ENCODE assay signal across 8 cellular contexts in the genomic region with DNA sequence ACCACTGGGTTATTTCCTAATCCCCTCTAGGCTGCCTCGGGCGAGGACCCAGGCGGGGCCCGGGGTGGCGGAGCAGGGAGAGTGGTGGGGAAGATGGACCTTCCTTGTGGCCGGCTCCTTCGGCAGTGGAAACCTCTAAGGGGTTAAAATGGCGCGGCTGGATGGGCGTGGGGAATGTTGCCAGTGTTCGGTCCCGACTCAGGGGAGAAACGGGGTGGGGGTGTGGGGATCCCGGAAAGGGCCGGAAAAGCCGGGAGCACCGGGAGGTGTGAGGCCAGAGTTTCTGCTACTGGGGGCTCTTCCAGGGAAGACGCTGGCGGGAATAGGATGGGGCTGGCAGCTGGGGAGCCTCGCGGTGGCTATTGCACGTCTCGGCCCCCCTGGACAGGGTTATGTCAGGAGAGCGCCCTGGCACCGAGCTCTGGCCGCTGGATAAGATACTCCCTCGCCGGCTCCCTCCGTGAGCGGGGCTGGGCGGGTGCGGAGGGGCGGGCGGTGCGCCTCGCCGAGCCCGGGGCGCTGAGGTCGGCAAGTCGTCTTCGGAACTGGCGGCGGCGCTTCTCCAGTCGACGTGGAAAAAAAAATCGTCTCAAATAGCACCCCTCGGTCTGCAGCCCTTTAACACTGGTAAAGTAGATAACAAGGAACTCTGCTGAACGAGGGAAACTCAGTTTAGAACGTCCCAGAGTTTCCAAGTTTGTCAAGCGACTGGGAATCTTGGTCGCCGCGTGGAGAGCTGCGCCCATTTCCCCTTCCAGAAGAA.
DNase-seq lines count a peak whose midpoint lies in the region; ATAC-seq and TF ChIP-seq lines count a peak whose summit lies in the region.

No MANE protein-coding gene starts in this region.

- TF ChIP-seq CTCF in OCI-LY3 (IDR thresholded peaks at IDR 0.05; ENCODE audit: low read depth, low read length) (no peak), astrocyte of the spinal cord (IDR thresholded peaks at IDR 0.05; ENCODE audit: low read depth, low read length) (no peak)

- H3K9ac ChIP-seq in OCI-LY3 (ENCODE audit: low read length) = peak overlapping the region; percentile 62

- no peaks in the 10 kb centered on the region; the same call in 1 of the 2 replicates for H3K9me3 ChIP-seq in OCI-LY3 (ENCODE audit: insufficient read depth, low read length)

- peak overlapping the region; percentile 85 for H3K4me3 ChIP-seq in OCI-LY3 (ENCODE audit: low read length)
- peak overlapping the region; percentile 30 for H3K4me3 ChIP-seq in astrocyte of the spinal cord (ENCODE audit: low read depth, low read length)

- H3K4me1 ChIP-seq in OCI-LY3 (ENCODE audit: low read length) = peaks cover 54% of the 10 kb centered on the region

- H3K9me3 Mint-ChIP-seq in immature natural killer cell = peaks cover 0 to 2% (median 0%) of the 10 kb centered on the region in 6 donors

- H3K4me1 Mint-ChIP-seq in immature natural killer cell = peaks cover 44 to 54% of the 10 kb centered on the region in 2 donors

- in situ Hi-C loops in astrocyte of the spinal cord (cut with HindIII; ENCODE audit: low sequenced_read_pairs) = no loop called here

- H3K27me3 ChIP-seq in OCI-LY3 (ENCODE audit: low read depth, low read length) = peaks cover 34% of the 10 kb centered on the region

- H3K36me3 Mint-ChIP-seq in immature natural killer cell = no peaks in the 10 kb centered on the region

- H3K4me2 ChIP-seq in OCI-LY3 (ENCODE audit: low read length) = peak overlapping the region; percentile 97

- no peak overlapping the region for H3K27ac Mint-ChIP-seq in immature natural killer cell

- H3K27ac ChIP-seq in OCI-LY3 (ENCODE audit: low read length) (peak overlapping the region; percentile 78), caudate nucleus (ENCODE audit: low read depth, low read length) (no peak overlapping the region)

- peaks cover 39 to 68% (median 67%) of the 10 kb centered on the region in 3 donors for H3K27me3 Mint-ChIP-seq in immature natural killer cell (ENCODE audit: low read depth in 3 of 3)

- peak overlapping the region; percentile 64 to 84 (median 76) for H3K4me3 Mint-ChIP-seq in immature natural killer cell

- H2AFZ ChIP-seq in OCI-LY3 (ENCODE audit: low read depth, low read length) = peak overlapping the region; percentile 28; the same call in 1 of the 2 replicates

- no peaks in the 10 kb centered on the region for H3K79me2 ChIP-seq in OCI-LY3 (ENCODE audit: low read length)

- ATAC-seq in HG02798 (IDR thresholded peaks at IDR 0.05; ENCODE audit: poor library complexity, unreplicated experiment) = no peak

- no peaks in the 10 kb centered on the region for H4K20me1 ChIP-seq in OCI-LY3 (ENCODE audit: insufficient read depth, low read length)

- DNase-seq in GM04504 (ENCODE audit: low read depth) (peak; percentile 21), astrocyte of the spinal cord (ENCODE audit: low read depth, low spot score) (peak; percentile 54), immature natural killer cell (peak; percentile 30 to 36 (median 36)), caudate nucleus (lab: John Stamatoyannopoulos, UW) (no peak), HCEC 1CT (no peak)
- DNase-seq in stimulated activated CD4-positive, alpha-beta T cell treated with anti-CD3 and anti-CD28 coated beads, Interleukin-4, amount 100 ng/mL, for 24 hours = peak; percentile 24

- peaks cover 8% of the 10 kb centered on the region for H3K36me3 ChIP-seq in OCI-LY3 (replicated peaks; ENCODE audit: low read depth, low read length)

Comparison
In these comparisons a context has a peak if more than half of its experiments do, and no peak if none do; other contexts are left out.
1. DNase-seq: peak in GM04504 (single experiment), astrocyte of the spinal cord (single experiment), immature natural killer cell (3 of 3) and stimulated activated CD4-positive, alpha-beta T cell treated with anti-CD3 and anti-CD28 coated beads, Interleukin-4, amount 100 ng/mL, for 24 hours (single experiment); none in caudate nucleus (0 of 61) and HCEC 1CT (single experiment).